9 cellular contexts compared by ENCODE assay signal in genomic region chr7:91557789-91558396, GRCh38.
A peak's percentile ranks its signal among the peaks of the same experiment; 100 is the strongest.
DNase-seq lines count a peak whose midpoint lies in the region; ATAC-seq and TF ChIP-seq lines count a peak whose summit lies in the region.
"Had no signal": no experiment of that assay in that cellular context is flagged by ENCODE, and none has a peak within 500 bp of the region (broad histone marks: within the 10 kb centered on the region; RNA-seq: fewer than 3 reads in every experiment).

No MANE protein-coding gene starts in this region.

- H3K4me1 ChIP-seq in IMR-90 (ENCODE audit: control insufficient read depth, insufficient read depth, low read length): no peaks in the 10 kb centered on the region

- no peak overlapping the region for H2BK120ac ChIP-seq in IMR-90 (ENCODE audit: low read depth, low read length)

- WGBS in IMR-90 (ENCODE audit: extremely low coverage in 2 of 2, insufficient read length in 1 of 2), 2 experiments: 40% methylated on average over 1 of the region's 8 CpGs; no CpG with 5 or more reads in 1 of the 2 experiments

- no peaks in the 10 kb centered on the region for H3K9me3 ChIP-seq in IMR-90 (ENCODE audit: control insufficient read depth, insufficient read depth, low read length)

- no peak for ATAC-seq in IMR-90 (ENCODE audit: low read depth)
- no peak for ATAC-seq in activated naive CD8-positive, alpha-beta T cell treated with anti-CD3 and anti-CD28 coated beads, Interleukin-2, amount 50 U/mL, for 24 hours

- DNase-seq in GM12865 (ENCODE audit: low read depth) (peak; percentile 68), GOT3 (lab: John Stamatoyannopoulos, UW) (peak; percentile 76), IMR-90 (peak; percentile 39), iris pigment epithelial cell (ENCODE audit: low read depth) (peak; percentile 74), HuH-7 (ENCODE audit: low spot score) (no peak), NCI-H1105 treated with DMSO at 0.1 percent for 48 hours (lab: John Stamatoyannopoulos, UW) (no peak), NCI-H82 (lab: John Stamatoyannopoulos, UW) (no peak)
- no peak for DNase-seq in activated naive CD8-positive, alpha-beta T cell treated with anti-CD3 and anti-CD28 coated beads, Interleukin-2, amount 50 U/mL, for 24 hours

- no peak for TF ChIP-seq POLR2A in IMR-90 (IDR thresholded peaks at IDR 0.05; ENCODE audit: low read depth, low read length)

- H3K4me2 ChIP-seq in IMR-90 (ENCODE audit: low read depth, low read length): no peak overlapping the region

- H2AFZ ChIP-seq in IMR-90 (replicated peaks; ENCODE audit: low read length, poor library complexity): no peak overlapping the region

- no peaks in the 10 kb centered on the region for H3K79me1 ChIP-seq in IMR-90 (ENCODE audit: low read depth in 1 of 2, low read length in 2 of 2)

- H3K18ac ChIP-seq in IMR-90 (ENCODE audit: low read depth, low read length): no peak overlapping the region

- H2AK5ac ChIP-seq in IMR-90 (ENCODE audit: low read depth, low read length): no peak overlapping the region

- no peak overlapping the region for H2BK5ac ChIP-seq in IMR-90 (ENCODE audit: low read depth, low read length, poor library complexity, severe bottlenecking)

- no peaks in the 10 kb centered on the region for H3K27me3 ChIP-seq in IMR-90 (ENCODE audit: control insufficient read depth, insufficient read depth, low read length)

- TF ChIP-seq CTCF in GM12865 (IDR thresholded peaks at IDR 0.05; ENCODE audit: insufficient read depth, low read depth, low read length, missing control alignments) (no peak), IMR-90 (conservative IDR thresholded peaks at IDR 0.05; ENCODE audit: low read depth, low read length) (no peak)

- POLR2A ChIA-PET in IMR-90 (lab: Charles Lee; ENCODE audit: unreplicated experiment): no interaction called here

- dilution Hi-C loops in IMR-90 (cut with HindIII; ENCODE audit: low sequenced_read_pairs, unreplicated experiment): no loop called here

- CTCF ChIA-PET in IMR-90 (lab: Yijun Ruan, JAX): no interaction called here

- no peak for TF ChIP-seq RAD21 in IMR-90 (IDR thresholded peaks at IDR 0.05; ENCODE audit: low read length)

- H2AK9ac ChIP-seq in IMR-90 (replicated peaks; ENCODE audit: low read depth, low read length, poor library complexity): no peak overlapping the region

- H3K4me3 ChIP-seq in GM12865 (ENCODE audit: low read depth, low read length) (no peak overlapping the region), IMR-90 (ENCODE audit: insufficient read depth, low read depth, low read length) (no peak overlapping the region)

- in situ Hi-C loops in IMR-90 (cut with MboI; ENCODE audit: low sequenced_read_pairs): no loop called here

- no peak overlapping the region for H3K56ac ChIP-seq in IMR-90 (ENCODE audit: extremely low read depth, insufficient read depth, low read length)

- no peak overlapping the region for H3K9ac ChIP-seq in IMR-90 (ENCODE audit: low read depth, low read length)

- no peaks in the 10 kb centered on the region for H3K4me1 Mint-ChIP-seq in activated naive CD8-positive, alpha-beta T cell treated with anti-CD3 and anti-CD28 coated beads, Interleukin-2, amount 50 U/mL, for 24 hours
- H3K4me1 Mint-ChIP-seq: activated naive CD4-positive, alpha-beta T cell treated with anti-CD3 and anti-CD28 coated beads, Interleukin-2, amount 50 U/mL, for 24 hours had no signal

- no peak overlapping the region for H2BK15ac ChIP-seq in IMR-90 (ENCODE audit: low read depth, low read length)

- no peak overlapping the region for H4K8ac ChIP-seq in IMR-90 (ENCODE audit: low read depth in 2 of 2, low read length in 2 of 2)

- H3K36me3 Mint-ChIP-seq in activated naive CD8-positive, alpha-beta T cell treated with anti-CD3 and anti-CD28 coated beads, Interleukin-2, amount 50 U/mL, for 24 hours (ENCODE audit: low read depth): no peaks in the 10 kb centered on the region
- H3K36me3 Mint-ChIP-seq: activated naive CD4-positive, alpha-beta T cell treated with anti-CD3 and anti-CD28 coated beads, Interleukin-2, amount 50 U/mL, for 24 hours had no signal

- H3K14ac ChIP-seq in IMR-90 (replicated peaks; ENCODE audit: low read depth, low read length): no peak overlapping the region

- H3K27ac Mint-ChIP-seq in activated naive CD8-positive, alpha-beta T cell treated with anti-CD3 and anti-CD28 coated beads, Interleukin-2, amount 50 U/mL, for 24 hours: no peak overlapping the region
- H3K27ac Mint-ChIP-seq: activated naive CD4-positive, alpha-beta T cell treated with anti-CD3 and anti-CD28 coated beads, Interleukin-2, amount 50 U/mL, for 24 hours had no signal

- intact Hi-C loops in IMR-90 (cut with micrococcal nuclease): no loop called here

- H4K5ac ChIP-seq in IMR-90 (ENCODE audit: low read depth, low read length): no peak overlapping the region

- no peak overlapping the region for H3K23ac ChIP-seq in IMR-90 (ENCODE audit: low read depth, low read length)

- no peaks in the 10 kb centered on the region for H3K36me3 ChIP-seq in IMR-90 (ENCODE audit: control insufficient read depth, insufficient read depth, low read length)

- no peaks in the 10 kb centered on the region for H3K9me1 ChIP-seq in IMR-90 (ENCODE audit: insufficient read depth, low read length)

- H3K27me3 Mint-ChIP-seq in activated naive CD8-positive, alpha-beta T cell treated with anti-CD3 and anti-CD28 coated beads, Interleukin-2, amount 50 U/mL, for 24 hours: peaks cover 3% of the 10 kb centered on the region

- no peak overlapping the region for H3K4me3 Mint-ChIP-seq in activated naive CD8-positive, alpha-beta T cell treated with anti-CD3 and anti-CD28 coated beads, Interleukin-2, amount 50 U/mL, for 24 hours
- H3K4me3 Mint-ChIP-seq: activated naive CD4-positive, alpha-beta T cell treated with anti-CD3 and anti-CD28 coated beads, Interleukin-2, amount 50 U/mL, for 24 hours had no signal

- H4K91ac ChIP-seq in IMR-90 (ENCODE audit: insufficient read depth, low read depth, low read length): no peak overlapping the region

- no peaks in the 10 kb centered on the region for H4K20me1 ChIP-seq in IMR-90 (ENCODE audit: insufficient read depth, low read length)

- no TSS peak for BruUV-seq in IMR-90 (replicated peaks; lab: Mats Ljungman, UMichigan)

- H3K9me3 Mint-ChIP-seq in activated naive CD8-positive, alpha-beta T cell treated with anti-CD3 and anti-CD28 coated beads, Interleukin-2, amount 50 U/mL, for 24 hours: peaks cover 5% of the 10 kb centered on the region
- H3K9me3 Mint-ChIP-seq: activated naive CD4-positive, alpha-beta T cell treated with anti-CD3 and anti-CD28 coated beads, Interleukin-2, amount 50 U/mL, for 24 hours had no signal

- no peak overlapping the region for H2BK20ac ChIP-seq in IMR-90 (ENCODE audit: low read depth, low read length)

- H3K4ac ChIP-seq in IMR-90 (ENCODE audit: low read depth, low read length): no peak overlapping the region

- no peak overlapping the region for H3K27ac ChIP-seq in IMR-90 (ENCODE audit: insufficient read depth, low read length)

TF ChIP-seq in IMR-90, 13 proteins besides CTCF, POLR2A, EP300 and RAD21:
- TF ChIP-seq MAZ (IDR thresholded peaks at IDR 0.05; ENCODE audit: borderline replicate concordance, low read depth, low read length) (no peak), CEBPB (IDR thresholded peaks at IDR 0.05; ENCODE audit: low read depth, low read length) (no peak), CHD1 (IDR thresholded peaks at IDR 0.05; ENCODE audit: low read depth, low read length) (no peak), RCOR1 (IDR thresholded peaks at IDR 0.05; ENCODE audit: insufficient replicate concordance, low read length) (no peak), MAFK (IDR thresholded peaks at IDR 0.05; ENCODE audit: low read depth, low read length) (no peak), BHLHE40 (IDR thresholded peaks at IDR 0.05; ENCODE audit: low read depth, low read length) (no peak), SMC3 (IDR thresholded peaks at IDR 0.05; ENCODE audit: low read depth, low read length) (no peak), RFX5 (IDR thresholded peaks at IDR 0.05; ENCODE audit: low read depth, low read length) (no peak)
- TF ChIP-seq, protein P1, sequence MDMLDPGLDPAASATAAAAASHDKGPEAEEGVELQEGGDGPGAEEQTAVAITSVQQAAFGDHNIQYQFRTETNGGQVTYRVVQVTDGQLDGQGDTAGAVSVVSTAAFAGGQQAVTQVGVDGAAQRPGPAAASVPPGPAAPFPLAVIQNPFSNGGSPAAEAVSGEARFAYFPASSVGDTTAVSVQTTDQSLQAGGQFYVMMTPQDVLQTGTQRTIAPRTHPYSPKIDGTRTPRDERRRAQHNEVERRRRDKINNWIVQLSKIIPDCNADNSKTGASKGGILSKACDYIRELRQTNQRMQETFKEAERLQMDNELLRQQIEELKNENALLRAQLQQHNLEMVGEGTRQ (IDR thresholded peaks at IDR 0.05; ENCODE audit: low read depth, low read length): no peak
- TF ChIP-seq, protein P2, sequence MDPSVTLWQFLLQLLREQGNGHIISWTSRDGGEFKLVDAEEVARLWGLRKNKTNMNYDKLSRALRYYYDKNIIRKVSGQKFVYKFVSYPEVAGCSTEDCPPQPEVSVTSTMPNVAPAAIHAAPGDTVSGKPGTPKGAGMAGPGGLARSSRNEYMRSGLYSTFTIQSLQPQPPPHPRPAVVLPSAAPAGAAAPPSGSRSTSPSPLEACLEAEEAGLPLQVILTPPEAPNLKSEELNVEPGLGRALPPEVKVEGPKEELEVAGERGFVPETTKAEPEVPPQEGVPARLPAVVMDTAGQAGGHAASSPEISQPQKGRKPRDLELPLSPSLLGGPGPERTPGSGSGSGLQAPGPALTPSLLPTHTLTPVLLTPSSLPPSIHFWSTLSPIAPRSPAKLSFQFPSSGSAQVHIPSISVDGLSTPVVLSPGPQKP (IDR thresholded peaks at IDR 0.05; ENCODE audit: borderline replicate concordance, low read depth, low read length): no peak

Comparison
In these comparisons a context has a peak if more than half of its experiments do, and no peak if none do; other contexts are left out.
1. DNase-seq: peak in GM12865 (single experiment), GOT3 (single experiment), IMR-90 (single experiment) and iris pigment epithelial cell (single experiment); none in HuH-7 (single experiment), NCI-H1105 treated with DMSO at 0.1 percent for 48 hours (single experiment), activated naive CD8-positive, alpha-beta T cell treated with anti-CD3 and anti-CD28 coated beads, Interleukin-2, amount 50 U/mL, for 24 hours (single experiment) and NCI-H82 (single experiment).